ENCODE assay signal across 11 cellular contexts in genomic region chrX:95346854-95347253, GRCh38.
A peak's percentile ranks its signal among the peaks of the same experiment; 100 is the strongest.
DNase-seq lines count a peak whose midpoint lies in the region; ATAC-seq and TF ChIP-seq lines count a peak whose summit lies in the region.
"Had no signal": no experiment of that assay in that cellular context is flagged by ENCODE, and none has a peak within 500 bp of the region (broad histone marks: within the 10 kb centered on the region; RNA-seq: fewer than 3 reads in every experiment).

No MANE protein-coding gene starts in this region.

- H2AFZ ChIP-seq in PC-9 = no peak overlapping the region

- H3K36me3 Mint-ChIP-seq in natural killer cell = no peaks in the 10 kb centered on the region
- H3K36me3 Mint-ChIP-seq: CD4-positive, CD25-positive, alpha-beta regulatory T cell had no signal

- BruUV-seq in PC-9 (replicated peaks; lab: Mats Ljungman, UMichigan) = no TSS peak

- ATAC-seq in right cardiac atrium (no peak), natural killer cell (no peak), left lung (no peak)

- CTCF ChIA-PET in PC-9 (lab: Charles Lee) = no interaction called here

- H3K4me3 Mint-ChIP-seq in natural killer cell = no peak overlapping the region
- H3K4me3 Mint-ChIP-seq: CD4-positive, CD25-positive, alpha-beta regulatory T cell had no signal

- no peaks in the 10 kb centered on the region for H4K20me1 ChIP-seq in PC-9 (ENCODE audit: insufficient read depth)

- H3K4me1 Mint-ChIP-seq in natural killer cell = no peaks in the 10 kb centered on the region
- H3K4me1 Mint-ChIP-seq: CD4-positive, CD25-positive, alpha-beta regulatory T cell had no signal

- H3K4me3 ChIP-seq in PC-9 (no peak overlapping the region), fibroblast of pulmonary artery (replicated peaks; ENCODE audit: low read depth, low read length) (no peak overlapping the region), right cardiac atrium (ENCODE audit: low read length) (no peak overlapping the region), left lung (no peak overlapping the region)
- H3K4me3 ChIP-seq: SJSA1, skin epidermis had no signal

- POLR2A ChIA-PET in PC-9 (lab: Charles Lee; ENCODE audit: unreplicated experiment) = no interaction called here

- H3K27me3 ChIP-seq in PC-9 (ENCODE audit: insufficient read depth, low read depth) (no peaks in the 10 kb centered on the region), right cardiac atrium (ENCODE audit: control insufficient read depth, insufficient read depth) (no peaks in the 10 kb centered on the region), left lung (peaks cover 0 to 7% of the 10 kb centered on the region in 2 donors)
- H3K27me3 ChIP-seq: SJSA1 had no signal

- no peaks in the 10 kb centered on the region for H3K27me3 Mint-ChIP-seq in natural killer cell (ENCODE audit: low read depth in 2 of 2)
- H3K27me3 Mint-ChIP-seq: CD4-positive, CD25-positive, alpha-beta regulatory T cell had no signal

- H3K4me1 ChIP-seq in PC-9 (replicated peaks; ENCODE audit: insufficient read depth) = no peaks in the 10 kb centered on the region
- H3K4me1 ChIP-seq in right cardiac atrium (ENCODE audit: control insufficient read depth, insufficient read depth, low read length) = no peaks in the 10 kb centered on the region
- no peaks in the 10 kb centered on the region for H3K4me1 ChIP-seq in left lung
- H3K4me1 ChIP-seq: SJSA1 had no signal

- no peaks in the 10 kb centered on the region for H3F3A ChIP-seq in PC-9 (ENCODE audit: insufficient read depth, low read depth)

- intact Hi-C loops in PC-9 (cut with micrococcal nuclease; ENCODE audit: unreplicated experiment) = no loop called here
- intact Hi-C loops in right cardiac atrium (cut with DNase I) = no loop called here
- intact Hi-C loops in natural killer cell (cut with micrococcal nuclease) = no loop called here
- intact Hi-C loops in left lung (cut with DNase I) = no loop called here

- H3K9me2 ChIP-seq in PC-9 (ENCODE audit: insufficient read depth) = no peaks in the 10 kb centered on the region

- TF ChIP-seq CTCF in PC-9 (conservative IDR thresholded peaks at IDR 0.05) = peak; percentile 57
- no peak for TF ChIP-seq CTCF in fibroblast of pulmonary artery (IDR thresholded peaks at IDR 0.05; ENCODE audit: low read length, missing control alignments)
- TF ChIP-seq CTCF in natural killer cell (IDR thresholded peaks at IDR 0.05) = no peak
- no peak for TF ChIP-seq CTCF in left lung (IDR thresholded peaks at IDR 0.05)

- H3K36me3 ChIP-seq in PC-9 (ENCODE audit: low read depth) = no peaks in the 10 kb centered on the region
- H3K36me3 ChIP-seq in left lung = no peaks in the 10 kb centered on the region
- H3K36me3 ChIP-seq: SJSA1 had no signal

- no peaks in the 10 kb centered on the region for H3K79me2 ChIP-seq in PC-9 (ENCODE audit: low read depth)

- 40% methylated on average over 3 of the region's 3 CpGs for WGBS in right cardiac atrium

- H3K9me3 ChIP-seq in PC-9 (ENCODE audit: insufficient read depth, low read depth) (no peaks in the 10 kb centered on the region), right cardiac atrium (ENCODE audit: control insufficient read depth, low read length) (no peaks in the 10 kb centered on the region), left lung (no peaks in the 10 kb centered on the region)
- H3K9me3 ChIP-seq: SJSA1 had no signal

- DNase-seq in A172 (ENCODE audit: low spot score) (peak; percentile 0), H4 (ENCODE audit: low spot score) (peak; percentile 6), PC-9 (no peak), fibroblast of pulmonary artery (ENCODE audit: low read depth) (peak; percentile 1), right cardiac atrium (no peak), natural killer cell (no peak), epidermal melanocyte (ENCODE audit: insufficient read length, low spot score) (no peak), left lung (no peak)
- DNase-seq: CD4-positive, CD25-positive, alpha-beta regulatory T cell had no signal

- no peak overlapping the region for H3K27ac Mint-ChIP-seq in natural killer cell
- H3K27ac Mint-ChIP-seq: CD4-positive, CD25-positive, alpha-beta regulatory T cell had no signal

- H3K4me2 ChIP-seq in PC-9 = no peak overlapping the region

- H3K27ac ChIP-seq in PC-9 = no peak overlapping the region
- no peak overlapping the region for H3K27ac ChIP-seq in right cardiac atrium (ENCODE audit: low read length)
- H3K27ac ChIP-seq in left lung = no peak overlapping the region
- H3K27ac ChIP-seq: SJSA1, skin epidermis had no signal

- H3K9me3 Mint-ChIP-seq in natural killer cell = peaks cover 0 to 2% of the 10 kb centered on the region in 2 donors

Comparison
In these comparisons a context has a peak if more than half of its experiments do, and no peak if none do; other contexts are left out.
1. DNase-seq: peak in A172 (single experiment), H4 (single experiment) and fibroblast of pulmonary artery (single experiment); none in PC-9 (0 of 2), right cardiac atrium (0 of 3), natural killer cell (single experiment), epidermal melanocyte (single experiment) and left lung (0 of 2).